ENCODE assay signal across 27 cellular contexts in genomic region chr7:99129001-99129400, GRCh38. TPM values are rescaled to one million over a fixed set of nuclear protein-coding genes. Genes with fewer than 3 reads are reported as not detected.
DNase-seq lines count a peak whose midpoint lies in the region; ATAC-seq and TF ChIP-seq lines count a peak whose summit lies in the region.
"Had no signal": no experiment of that assay in that cellular context is flagged by ENCODE, and none has a peak within 500 bp of the region (broad histone marks: within the 10 kb centered on the region; RNA-seq: fewer than 3 reads in every experiment).

No MANE protein-coding gene starts in this region.

- intact Hi-C loops in MCF 10A (cut with micrococcal nuclease): no loop called here
- intact Hi-C loops in mammary epithelial cell (cut with micrococcal nuclease): no loop called here
- intact Hi-C loops in colonic mucosa (cut with DNase I): no loop called here
- intact Hi-C loops in activated CD4-positive, alpha-beta memory T cell treated with anti-CD3 and anti-CD28 coated beads for 36 hours (cut with micrococcal nuclease): no loop called here

- H3K27ac ChIP-seq in mammary epithelial cell (ENCODE audit: insufficient read depth, low read depth, low read length) (no peak overlapping the region), colonic mucosa (peak overlapping the region; percentile 8), foreskin keratinocyte (peak overlapping the region; percentile 74)
- H3K27ac ChIP-seq: neutrophil, SJSA1, testis had no signal

- no peaks in the 10 kb centered on the region for H3K27me3 Mint-ChIP-seq in MCF 10A (ENCODE audit: insufficient read depth, unreplicated experiment)
- H3K27me3 Mint-ChIP-seq in activated CD4-positive, alpha-beta memory T cell treated with anti-CD3 and anti-CD28 coated beads for 36 hours: no peaks in the 10 kb centered on the region
- H3K27me3 Mint-ChIP-seq: activated B cell treated with CpG ODN at 0.5 μM for 24 hours; brain; memory B cell; stimulated activated memory B cell treated with anti-CD40 and anti-IgM and Interleukin-4, amounts not matched to agents 10 μg/mL and 1 μg/mL and 100 μg/mL, for 72 hours had no signal

- ATAC-seq in foreskin keratinocyte: no peak
- ATAC-seq in GM18498 (IDR thresholded peaks at IDR 0.05; ENCODE audit: unreplicated experiment): no peak
- ATAC-seq: gastrocnemius medialis; stimulated activated memory B cell treated with anti-CD40 and anti-IgM and Interleukin-4, amounts not matched to agents 10 μg/mL and 1 μg/mL and 100 μg/mL, for 72 hours had no signal

- BruUV-seq in MCF 10A (replicated peaks; lab: Mats Ljungman, UMichigan) (no TSS peak), mammary epithelial cell (replicated peaks; lab: Mats Ljungman, UMichigan) (no TSS peak)

- TF ChIP-seq CTCF in MCF 10A (IDR thresholded peaks at IDR 0.05; ENCODE audit: unreplicated experiment) (no peak), mammary epithelial cell (conservative IDR thresholded peaks at IDR 0.05 in 1 of 2, IDR thresholded peaks at IDR 0.05 in 1 of 2; ENCODE audit: extremely low read depth in 1 of 2, insufficient read depth in 1 of 2, low read depth in 1 of 2, low read length in 2 of 2) (no peak), colonic mucosa (IDR thresholded peaks at IDR 0.05) (no peak), foreskin keratinocyte (conservative IDR thresholded peaks at IDR 0.05) (no peak), GM13977 (IDR thresholded peaks at IDR 0.05; ENCODE audit: extremely low read depth, insufficient read depth, missing control alignments) (no peak)

- POLR2A ChIA-PET in MCF 10A (lab: Yijun Ruan, JAX): interaction anchor here (0.6 to 3.4 kb wide), 8 partner anchors 8 to 197 kb away, joined by 3 to 22 read pairs (median 4); partner anchors contain the start of gene ARPC1A
- POLR2A ChIA-PET in activated CD4-positive, alpha-beta memory T cell treated with anti-CD3 and anti-CD28 coated beads for 36 hours (lab: Charles Lee): no interaction called here

- H3K4me3 Mint-ChIP-seq in MCF 10A (ENCODE audit: unreplicated experiment): no peak overlapping the region
- H3K4me3 Mint-ChIP-seq in activated CD4-positive, alpha-beta memory T cell treated with anti-CD3 and anti-CD28 coated beads for 36 hours: no peak overlapping the region
- H3K4me3 Mint-ChIP-seq: activated B cell treated with CpG ODN at 0.5 μM for 24 hours; brain; memory B cell; stimulated activated memory B cell treated with anti-CD40 and anti-IgM and Interleukin-4, amounts not matched to agents 10 μg/mL and 1 μg/mL and 100 μg/mL, for 72 hours; T-helper 2 cell treated with Interferon-gamma antibody and Interleukin-4, amounts not matched to agents 5 μg/mL and 100 μg/mL, for 36 hours had no signal

- no peak overlapping the region for H2AFZ ChIP-seq in mammary epithelial cell (ENCODE audit: low read depth, low read length)

- no peaks in the 10 kb centered on the region for H3K36me3 Mint-ChIP-seq in MCF 10A (ENCODE audit: insufficient read depth, unreplicated experiment)
- H3K36me3 Mint-ChIP-seq in activated CD4-positive, alpha-beta memory T cell treated with anti-CD3 and anti-CD28 coated beads for 36 hours: no peaks in the 10 kb centered on the region

- H3K27ac Mint-ChIP-seq in MCF 10A (ENCODE audit: low read depth, unreplicated experiment): no peak overlapping the region
- H3K27ac Mint-ChIP-seq in activated CD4-positive, alpha-beta memory T cell treated with anti-CD3 and anti-CD28 coated beads for 36 hours: no peak overlapping the region
- H3K27ac Mint-ChIP-seq: activated B cell treated with CpG ODN at 0.5 μM for 24 hours; brain; memory B cell; stimulated activated memory B cell treated with anti-CD40 and anti-IgM and Interleukin-4, amounts not matched to agents 10 μg/mL and 1 μg/mL and 100 μg/mL, for 72 hours; T-helper 2 cell treated with Interferon-gamma antibody and Interleukin-4, amounts not matched to agents 5 μg/mL and 100 μg/mL, for 36 hours had no signal

- dilution Hi-C loops in mammary epithelial cell (cut with HindIII; ENCODE audit: low sequenced_read_pairs): no loop called here

- no peaks in the 10 kb centered on the region for H3K27me3 ChIP-seq in mammary epithelial cell (ENCODE audit: insufficient read depth, low read length)
- no peaks in the 10 kb centered on the region for H3K27me3 ChIP-seq in colonic mucosa
- H3K27me3 ChIP-seq in foreskin keratinocyte: no peaks in the 10 kb centered on the region
- H3K27me3 ChIP-seq: BE2C, gastrocnemius medialis, neutrophil, Peyer's patch, SJSA1, testis had no signal

- CTCF ChIA-PET in MCF 10A (lab: Yijun Ruan, JAX) (no interaction called here), mammary epithelial cell (lab: Charles Lee; ENCODE audit: low non-redundant PET) (no interaction called here)
- CTCF ChIA-PET in activated CD4-positive, alpha-beta memory T cell treated with anti-CD3 and anti-CD28 coated beads for 36 hours (lab: Charles Lee): no interaction called here

- H3K9ac ChIP-seq in mammary epithelial cell (ENCODE audit: insufficient read depth, low read length) (no peak overlapping the region), colonic mucosa (ENCODE audit: low read depth in 2 of 2, low read length in 2 of 2) (no peak overlapping the region)

- peaks cover 68% of the 10 kb centered on the region for H3K4me1 Mint-ChIP-seq in MCF 10A (ENCODE audit: insufficient read depth, unreplicated experiment)
- H3K4me1 Mint-ChIP-seq in activated CD4-positive, alpha-beta memory T cell treated with anti-CD3 and anti-CD28 coated beads for 36 hours (ENCODE audit: low read depth): peaks cover 45% of the 10 kb centered on the region

- no peaks in the 10 kb centered on the region for H3K9me3 ChIP-seq in mammary epithelial cell (replicated peaks; ENCODE audit: insufficient read depth, low read length)
- no peaks in the 10 kb centered on the region for H3K9me3 ChIP-seq in colonic mucosa
- H3K9me3 ChIP-seq: BE2C, gastrocnemius medialis, neutrophil, Peyer's patch, testis had no signal

- H3K4me3 ChIP-seq in mammary epithelial cell (replicated peaks in 1 of 3; ENCODE audit: insufficient read depth in 1 of 3, low read depth in 2 of 3, low read length in 3 of 3) (no peak overlapping the region), colonic mucosa (no peak overlapping the region)
- H3K4me3 ChIP-seq: gastrocnemius medialis, Peyer's patch, SJSA1, testis had no signal

- H3K9me3 Mint-ChIP-seq in MCF 10A (ENCODE audit: unreplicated experiment): no peaks in the 10 kb centered on the region
- H3K9me3 Mint-ChIP-seq in activated CD4-positive, alpha-beta memory T cell treated with anti-CD3 and anti-CD28 coated beads for 36 hours: no peaks in the 10 kb centered on the region
- H3K9me3 Mint-ChIP-seq: activated B cell treated with CpG ODN at 0.5 μM for 24 hours; memory B cell; stimulated activated memory B cell treated with anti-CD40 and anti-IgM and Interleukin-4, amounts not matched to agents 10 μg/mL and 1 μg/mL and 100 μg/mL, for 72 hours; T-helper 2 cell treated with Interferon-gamma antibody and Interleukin-4, amounts not matched to agents 5 μg/mL and 100 μg/mL, for 36 hours had no signal

- H3K79me2 ChIP-seq in mammary epithelial cell (ENCODE audit: insufficient read depth, low read length): peaks cover 98% of the 10 kb centered on the region

- H4K20me1 ChIP-seq in mammary epithelial cell (ENCODE audit: insufficient read depth, low read length): peaks cover 7% of the 10 kb centered on the region

- DNase-seq in MCF 10A (ENCODE audit: unreplicated experiment) (peak; percentile 41), mammary epithelial cell (no peak), colonic mucosa (no peak), foreskin keratinocyte (no peak), NCI-H2029 (lab: John Stamatoyannopoulos, UW) (no peak), GM13977 (ENCODE audit: low spot score) (no peak)
- no peak for DNase-seq in activated CD4-positive, alpha-beta memory T cell treated with anti-CD3 and anti-CD28 coated beads for 36 hours
- DNase-seq: activated B cell treated with CpG ODN at 0.5 μM for 24 hours; activated CD4-positive, alpha-beta T cell treated with anti-CD3 and anti-CD28 coated beads, Interleukin-2, amount 50 U/mL, for 48 hours; activated effector memory CD4-positive, alpha-beta T cell treated with anti-CD3 and anti-CD28 coated beads, Interleukin-2, amount 50 U/mL, for 16 hours; BE2C; DMS79; gastrocnemius medialis; islet precursor cell; NCI-H1048; NCI-H187 treated with DMSO at 0.1 percent for 48 hours; NCI-H446; Peyer's patch; stimulated activated CD4-positive, alpha-beta T cell treated with anti-CD3 and anti-CD28 coated beads, Interleukin-1b, Interleukin-23, amount 100 ng/mL, for 48 hours; testis had no signal

- H3K4me2 ChIP-seq in mammary epithelial cell (ENCODE audit: insufficient read depth, low read depth, low read length): no peak overlapping the region

- in situ Hi-C loops in mammary epithelial cell (cut with MboI; ENCODE audit: low sequenced_read_pairs in 2 of 2) (loop anchor here in 1 of 2 donors (25.0 kb wide), 1 partner anchor 183 kb away; no protein-coding TSS in a partner anchor), GM13977 (cut with MboI; ENCODE audit: low pct_unique_long_range_greater_than_20kb, low sequenced_read_pairs, unreplicated experiment) (no loop called here)

- H3K4me1 ChIP-seq in mammary epithelial cell (ENCODE audit: insufficient read depth, low read length): peaks cover 32% of the 10 kb centered on the region
- H3K4me1 ChIP-seq in colonic mucosa: peaks cover 29% of the 10 kb centered on the region
- H3K4me1 ChIP-seq in foreskin keratinocyte: peaks cover 59% of the 10 kb centered on the region
- H3K4me1 ChIP-seq: BE2C had no signal

- 83% methylated on average over 3 of the region's 3 CpGs for WGBS in mammary epithelial cell (ENCODE audit: low coverage, missing lambda C conversion rate)

- H3K36me3 ChIP-seq in mammary epithelial cell (ENCODE audit: insufficient read depth, low read length): no peaks in the 10 kb centered on the region
- no peaks in the 10 kb centered on the region for H3K36me3 ChIP-seq in colonic mucosa
- H3K36me3 ChIP-seq: BE2C, gastrocnemius medialis, neutrophil, Peyer's patch, SJSA1 had no signal

RNA-seq across cellular contexts. Expression of gene SMURF1, which starts 14.9 kb away (rescaled TPM):
- total RNA-seq in MCF 10A (2022): 19.9 and 20.3 TPM in 2 replicates
- 10 to 100 TPM; 42.5 to 43.2 TPM for total RNA-seq in mammary epithelial cell
- 19.9 TPM for polyA plus RNA-seq in mammary epithelial cell
- polyA minus RNA-seq in mammary epithelial cell: 35.4 TPM
- 10 to 100 TPM; 26.8 to 35.5 TPM for total RNA-seq in colonic mucosa
- total RNA-seq in foreskin keratinocyte: 23.8 and 32.1 TPM in 2 replicates
- polyA plus RNA-seq in foreskin keratinocyte: 7.8 and 9.3 TPM in 2 replicates
- total RNA-seq in activated CD4-positive, alpha-beta memory T cell treated with anti-CD3 and anti-CD28 coated beads for 36 hours: 10 to 100 TPM; 14.0 to 16.2 TPM
